Comparison of ENCODE assay signal across 28 cellular contexts in genomic region chr1:145868232-145868631, GRCh38.
"Had no signal": no experiment of that assay in that cellular context is flagged by ENCODE, and none has a peak within 500 bp of the region (broad histone marks: within the 10 kb centered on the region; RNA-seq: fewer than 3 reads in every experiment).

No MANE protein-coding gene starts in this region.

- DNase-seq: natural killer cell; occipital lobe; ovary; posterior cingulate gyrus; psoas muscle; right cardiac atrium; right lobe of liver; sigmoid colon; small intestine; stimulated activated CD4-positive, alpha-beta T cell treated with anti-CD3 and anti-CD28 coated beads, Interleukin-15, amount 100 ng/mL, for 24 hours; stimulated activated CD4-positive, alpha-beta T cell treated with anti-CD3 and anti-CD28 coated beads, Interleukin-2, amount 100 ng/mL, for 24 hours; stimulated activated CD4-positive, alpha-beta T cell treated with anti-CD3 and anti-CD28 coated beads, Interleukin-2, amount 100 ng/mL, for 48 hours; stimulated activated CD4-positive, alpha-beta T cell treated with anti-CD3 and anti-CD28 coated beads, Interleukin-4, amount 100 ng/mL, for 24 hours; stimulated activated naive B cell treated with anti-CD40 and anti-IgM and Interleukin-4, amounts not matched to agents 10 μg/mL and 1 μg/mL and 100 μg/mL, for 72 hours; stimulated activated naive CD4-positive, alpha-beta T cell treated with Interleukin-2 at 50 U/mL for 16 hours; stomach; thyroid gland; trophoblast cell; upper lobe of left lung had no signal

- H3K36me3 ChIP-seq: ovary, right lobe of liver, thyroid gland, upper lobe of left lung, vagina had no signal

- H3K4me1 ChIP-seq: parathyroid adenoma had no signal

- H3K27ac ChIP-seq: ovary, parathyroid adenoma, psoas muscle, right lobe of liver, sigmoid colon, stomach, thoracic aorta, thyroid gland, tibial nerve, upper lobe of left lung, vagina had no signal

- H3K36me3 Mint-ChIP-seq: natural killer cell; stimulated activated effector memory CD8-positive, alpha-beta T cell treated with anti-CD3 and anti-CD28 coated beads, Interleukin-12 subunit alpha, Interleukin-12 subunit beta, amount 100 ng/mL, for 72 hours; stimulated activated naive B cell treated with anti-CD40 and anti-IgM and Interleukin-4, amounts not matched to agents 10 μg/mL and 1 μg/mL and 100 μg/mL, for 72 hours had no signal

- H3K9me3 ChIP-seq: ovary, psoas muscle, right lobe of liver, sigmoid colon, stomach, thoracic aorta, thyroid gland, tibial nerve, upper lobe of left lung, vagina had no signal

- ATAC-seq: natural killer cell; psoas muscle; right cardiac atrium; right lobe of liver; stimulated activated effector memory CD8-positive, alpha-beta T cell treated with anti-CD3 and anti-CD28 coated beads, Interleukin-12 subunit alpha, Interleukin-12 subunit beta, amount 100 ng/mL, for 72 hours; stimulated activated naive B cell treated with anti-CD40 and anti-IgM and Interleukin-4, amounts not matched to agents 10 μg/mL and 1 μg/mL and 100 μg/mL, for 72 hours had no signal

- H3K9me3 Mint-ChIP-seq: natural killer cell; nephron; stimulated activated effector memory CD8-positive, alpha-beta T cell treated with anti-CD3 and anti-CD28 coated beads, Interleukin-12 subunit alpha, Interleukin-12 subunit beta, amount 100 ng/mL, for 72 hours; stimulated activated naive B cell treated with anti-CD40 and anti-IgM and Interleukin-4, amounts not matched to agents 10 μg/mL and 1 μg/mL and 100 μg/mL, for 72 hours; stimulated activated naive CD8-positive, alpha-beta T cell treated with anti-CD3 and anti-CD28 coated beads, Interleukin-15, Interleukin-2, amounts not matched to agents 100 ng/mL and 50 ng/mL, for 24 hours had no signal

- H3K4me3 Mint-ChIP-seq: natural killer cell; nephron; stimulated activated effector memory CD8-positive, alpha-beta T cell treated with anti-CD3 and anti-CD28 coated beads, Interleukin-12 subunit alpha, Interleukin-12 subunit beta, amount 100 ng/mL, for 72 hours; stimulated activated naive B cell treated with anti-CD40 and anti-IgM and Interleukin-4, amounts not matched to agents 10 μg/mL and 1 μg/mL and 100 μg/mL, for 72 hours; stimulated activated naive CD8-positive, alpha-beta T cell treated with anti-CD3 and anti-CD28 coated beads, Interleukin-15, Interleukin-2, amounts not matched to agents 100 ng/mL and 50 ng/mL, for 24 hours had no signal

- H3K4me3 ChIP-seq: ovary, psoas muscle, right lobe of liver, sigmoid colon, stomach, thoracic aorta, thyroid gland, tibial nerve, upper lobe of left lung, vagina had no signal

- H3K27ac Mint-ChIP-seq: natural killer cell; nephron; progenitor cell of endocrine pancreas; stimulated activated effector memory CD8-positive, alpha-beta T cell treated with anti-CD3 and anti-CD28 coated beads, Interleukin-12 subunit alpha, Interleukin-12 subunit beta, amount 100 ng/mL, for 72 hours; stimulated activated naive B cell treated with anti-CD40 and anti-IgM and Interleukin-4, amounts not matched to agents 10 μg/mL and 1 μg/mL and 100 μg/mL, for 72 hours; stimulated activated naive CD8-positive, alpha-beta T cell treated with anti-CD3 and anti-CD28 coated beads, Interleukin-15, Interleukin-2, amounts not matched to agents 100 ng/mL and 50 ng/mL, for 24 hours had no signal

- FAIRE-seq: urothelium cell line had no signal
